ENCODE assay signal across 17 cellular contexts in genomic region chr2:239836021-239836765, GRCh38.
"Had no signal": no experiment of that assay in that cellular context is flagged by ENCODE, and none has a peak within 500 bp of the region (broad histone marks: within the 10 kb centered on the region; RNA-seq: fewer than 3 reads in every experiment).

No MANE protein-coding gene starts in this region.

- DNase-seq: activated CD4-positive, alpha-beta T cell treated with anti-CD3 and anti-CD28 coated beads for 4 hours; activated gamma-delta T cell treated with Interleukin-2 at 50 U/mL for 16 hours; activated naive CD8-positive, alpha-beta T cell treated with anti-CD3 and anti-CD28 coated beads for 36 hours; activated T-cell treated with anti-CD3 and anti-CD28 coated beads, Interleukin-2, amount 50 U/mL, for 1 hour; central memory CD4-positive, alpha-beta T cell; colonic mucosa; mucosa of descending colon; psoas muscle; right lobe of liver; stimulated activated CD4-positive, alpha-beta T cell treated with anti-CD3 and anti-CD28 coated beads, Interleukin-2, amount 100 ng/mL, for 48 hours; T-helper 17 cell; transverse colon; WERI-Rb-1 had no signal

- H3K36me3 ChIP-seq: colonic mucosa, left lung, right lobe of liver, transverse colon, WERI-Rb-1 had no signal

- ATAC-seq: esophagus mucosa; left lung; mucosa of descending colon; naive thymus-derived CD4-positive, alpha-beta T cell; psoas muscle; right lobe of liver; stimulated activated memory B cell treated with anti-CD40 and anti-IgM and Interleukin-4, amounts not matched to agents 10 μg/mL and 1 μg/mL and 100 μg/mL, for 72 hours; T-helper 17 cell had no signal

- H3K4me1 ChIP-seq: colonic mucosa, psoas muscle, right lobe of liver had no signal

- H3K9me3 ChIP-seq: colonic mucosa, mucosa of descending colon, psoas muscle, right lobe of liver, transverse colon had no signal

- H3K27me3 ChIP-seq: colonic mucosa, left lung, right lobe of liver, transverse colon had no signal

- H3K4me3 ChIP-seq: colonic mucosa, left lung, mucosa of descending colon, psoas muscle, right lobe of liver, transverse colon had no signal

- H3K27ac ChIP-seq: colonic mucosa, left lung, psoas muscle, right lobe of liver, transverse colon, WERI-Rb-1 had no signal
